Comparison of ENCODE assay signal across 16 cellular contexts in the genomic region with DNA sequence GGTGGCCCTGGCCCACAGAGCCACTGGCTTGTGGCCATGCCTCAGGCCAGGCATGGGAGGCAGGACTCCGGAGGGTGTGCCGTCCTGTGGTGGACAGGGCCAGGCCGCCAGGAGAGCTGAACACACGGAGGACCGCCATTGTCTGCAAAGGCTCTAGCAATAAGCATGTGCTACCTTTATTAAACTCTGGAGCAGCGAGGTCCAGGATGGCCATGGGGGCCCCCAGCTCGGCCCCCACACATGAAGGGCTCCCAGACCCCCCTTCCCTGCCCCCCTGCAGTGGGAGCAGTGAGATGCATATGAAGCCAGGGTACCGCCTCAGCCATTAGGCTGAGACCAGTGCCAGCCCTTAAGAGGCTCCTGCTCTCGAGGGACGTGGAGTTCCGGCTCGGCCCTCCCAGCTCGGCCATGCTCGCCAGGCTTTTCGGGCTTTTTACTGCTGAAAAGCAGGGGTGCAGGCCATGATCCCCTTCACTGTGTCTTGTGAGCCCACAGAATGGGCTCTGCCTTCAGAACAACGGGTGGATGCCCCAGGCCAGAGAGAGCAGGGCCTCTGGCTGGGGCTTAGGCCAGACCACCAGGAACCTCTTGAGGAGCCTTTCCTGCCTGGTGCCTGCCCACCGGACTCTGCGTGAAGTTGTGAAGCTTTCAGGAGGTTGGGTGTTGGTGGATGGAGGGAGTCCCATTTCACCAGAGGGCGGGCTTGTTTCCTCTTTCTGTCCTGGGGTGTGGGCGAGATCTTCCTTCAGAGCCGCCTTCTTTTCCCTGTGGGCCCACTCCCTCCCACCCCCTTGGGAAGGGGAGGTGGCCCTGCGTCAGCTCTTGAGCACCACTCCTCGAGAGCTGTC. TPM values are rescaled to one million over a fixed set of nuclear protein-coding genes. Genes with fewer than 3 reads are reported as not detected.
DNase-seq lines count a peak whose midpoint lies in the region; ATAC-seq and TF ChIP-seq lines count a peak whose summit lies in the region.
"Had no signal": no experiment of that assay in that cellular context is flagged by ENCODE, and none has a peak within 500 bp of the region (broad histone marks: within the 10 kb centered on the region; RNA-seq: fewer than 3 reads in every experiment).

No MANE protein-coding gene starts in this region.

- TF ChIP-seq CTCF in endothelial cell (IDR thresholded peaks at IDR 0.05; ENCODE audit: unreplicated experiment), result no peak

- H3K27me3 Mint-ChIP-seq in endothelial cell (ENCODE audit: unreplicated experiment), result peaks cover 14% of the 10 kb centered on the region
- H3K27me3 Mint-ChIP-seq: memory B cell had no signal

- peak overlapping the region in 7 of 11 experiments; percentile 10 to 61 (median 32); a peak in 10 of 22 replicates for H3K27ac ChIP-seq in BLaER1 treated with 17β-estradiol and CSF1 and Interleukin-3, amounts not matched to agents 10 nM and 100 nM
- H3K27ac ChIP-seq: ascending aorta had no signal

- ATAC-seq in HG03439 (IDR thresholded peaks at IDR 0.05; ENCODE audit: unreplicated experiment) (no peak), GM19324 (IDR thresholded peaks at IDR 0.05; ENCODE audit: low FRiP score, unreplicated experiment) (no peak)
- ATAC-seq: WTC11 had no signal

- H3K36me3 ChIP-seq in BLaER1 treated with 17β-estradiol and CSF1 and Interleukin-3, amounts not matched to agents 10 nM and 100 nM, result peaks cover 15 to 48% (median 35%) of the 10 kb centered on the region in 11 experiments; a peak in 21 of 22 replicates
- H3K36me3 ChIP-seq in H7 (replicated peaks; ENCODE audit: control insufficient read depth, insufficient read depth, low read length), result peaks cover 7% of the 10 kb centered on the region

- no peak overlapping the region for H3K4me3 Mint-ChIP-seq in endothelial cell (ENCODE audit: unreplicated experiment)
- H3K4me3 Mint-ChIP-seq: WTC11 had no signal

- no peaks in the 10 kb centered on the region for H3K36me3 Mint-ChIP-seq in endothelial cell (ENCODE audit: low read depth, unreplicated experiment)

- DNase-seq in H7, result peak; percentile 35
- DNase-seq in islet precursor cell, result peak; percentile 52
- DNase-seq in endothelial cell (ENCODE audit: low spot score), result no peak
- DNase-seq: activated naive CD4-positive, alpha-beta T cell treated with Interleukin-2 at 50 U/mL for 16 hours; KBM-7; NCI-H1092 treated with DMSO at 0.1 percent for 48 hours; NCI-H2171; retina; stimulated activated CD4-positive, alpha-beta T cell treated with anti-CD3 and anti-CD28 coated beads, Interleukin-2, amount 100 ng/mL, for 24 hours; T-helper 1 cell had no signal

- H3K9me3 Mint-ChIP-seq in endothelial cell (ENCODE audit: unreplicated experiment), result no peaks in the 10 kb centered on the region
- H3K9me3 Mint-ChIP-seq: memory B cell, WTC11 had no signal

- H3K4me2 ChIP-seq in BLaER1 treated with 17β-estradiol and CSF1 and Interleukin-3, amounts not matched to agents 10 nM and 100 nM, result peak overlapping the region; percentile 79 to 100 (median 98)

- no peak overlapping the region for H3K27ac Mint-ChIP-seq in endothelial cell (ENCODE audit: unreplicated experiment)
- H3K27ac Mint-ChIP-seq: memory B cell, WTC11 had no signal

- peaks cover 0 to 4% (median 0%) of the 10 kb centered on the region in 11 experiments; a peak in 3 of 22 replicates for H3K27me3 ChIP-seq in BLaER1 treated with 17β-estradiol and CSF1 and Interleukin-3, amounts not matched to agents 10 nM and 100 nM
- H3K27me3 ChIP-seq in H7 (ENCODE audit: control insufficient read depth, insufficient read depth, low read length), result peaks cover 7% of the 10 kb centered on the region; the same call in 1 of the 2 replicates
- H3K27me3 ChIP-seq: ascending aorta had no signal

- H3K9me3 ChIP-seq in BLaER1 treated with 17β-estradiol and CSF1 and Interleukin-3, amounts not matched to agents 10 nM and 100 nM (replicated peaks in 1 of 11), result no peaks in the 10 kb centered on the region
- H3K9me3 ChIP-seq: ascending aorta had no signal

- peaks cover 10% of the 10 kb centered on the region for H3K4me1 Mint-ChIP-seq in endothelial cell (ENCODE audit: unreplicated experiment)

- H3K4me3 ChIP-seq in BLaER1 treated with 17β-estradiol and CSF1 and Interleukin-3, amounts not matched to agents 10 nM and 100 nM, result no peak overlapping the region; a peak in 1 of 20 replicates
- H3K4me3 ChIP-seq in H7 (ENCODE audit: insufficient read depth, low read depth, low read length), result no peak overlapping the region
- H3K4me3 ChIP-seq: ascending aorta had no signal

- H3K4me1 ChIP-seq in BLaER1 treated with 17β-estradiol and CSF1 and Interleukin-3, amounts not matched to agents 10 nM and 100 nM, result peaks cover 49 to 73% (median 67%) of the 10 kb centered on the region in 10 experiments

- H3K9ac ChIP-seq in BLaER1 treated with 17β-estradiol and CSF1 and Interleukin-3, amounts not matched to agents 10 nM and 100 nM, result peak overlapping the region; percentile 2 to 59 (median 51); a peak in 13 of 22 replicates

- peaks cover 0 to 71% (median 35%) of the 10 kb centered on the region in 11 experiments; a peak in 19 of 22 replicates for H4K20me1 ChIP-seq in BLaER1 treated with 17β-estradiol and CSF1 and Interleukin-3, amounts not matched to agents 10 nM and 100 nM

RNA-seq across cellular contexts. Expression of a gene that starts 2.6 kb away (rescaled TPM):
- total RNA-seq in H7 (2014; rRNA removed; shearing (Covaris generic)), result 5.7 and 5.8 TPM in 2 replicates
- total RNA-seq in endothelial cell (ENCODE audit: unreplicated experiment), result 0.56 TPM

RNA-seq across cellular contexts. Expression of a gene that starts 6.8 kb away (rescaled TPM):
- 24.6 and 43.5 TPM in 2 replicates for total RNA-seq in H7 (2014; rRNA removed; shearing (Covaris generic))
- total RNA-seq in endothelial cell (ENCODE audit: unreplicated experiment), result 21.3 TPM

RNA-seq across cellular contexts. Expression of a gene that starts 27.6 kb away (rescaled TPM):
- 22.1 and 31.2 TPM in 2 replicates for total RNA-seq in H7 (2014; rRNA removed; shearing (Covaris generic))
- 42.3 TPM for total RNA-seq in endothelial cell (ENCODE audit: unreplicated experiment)

RNA-seq across cellular contexts. Expression of a gene that starts 27.6 kb away (rescaled TPM):
- 10.8 and 11.0 TPM in 2 replicates for total RNA-seq in H7 (2014; rRNA removed; shearing (Covaris generic))
- 22.0 TPM for total RNA-seq in endothelial cell (ENCODE audit: unreplicated experiment)

RNA-seq across cellular contexts. Expression of a gene that starts 42.8 kb away (rescaled TPM):
- 236 and 260 TPM in 2 replicates for total RNA-seq in H7 (2014; rRNA removed; shearing (Covaris generic))
- total RNA-seq in endothelial cell (ENCODE audit: unreplicated experiment), result 71.1 TPM
